ENCODE assay signal across 20 cellular contexts in genomic region chr10:4943821-4944220, GRCh38. TPM values are rescaled to one million over a fixed set of nuclear protein-coding genes. Genes with fewer than 3 reads are reported as not detected.
DNase-seq lines count a peak whose midpoint lies in the region; FAIRE-seq and TF ChIP-seq lines count a peak whose summit lies in the region.
"Had no signal": no experiment of that assay in that cellular context is flagged by ENCODE, and none has a peak within 500 bp of the region (broad histone marks: within the 10 kb centered on the region; RNA-seq: fewer than 3 reads in every experiment).

No MANE protein-coding gene starts in this region.

- H3K4me1 ChIP-seq in SJCRH30, result peaks cover 18% of the 10 kb centered on the region
- H3K4me1 ChIP-seq in esophagus squamous epithelium, result peaks cover 24 to 87% (median 53%) of the 10 kb centered on the region in 3 donors
- peaks cover 71% of the 10 kb centered on the region for H3K4me1 ChIP-seq in osteoblast (ENCODE audit: insufficient read depth, low read length)
- H3K4me1 ChIP-seq in tibial nerve, result peaks cover 0 to 63% (median 15%) of the 10 kb centered on the region in 4 donors
- no peaks in the 10 kb centered on the region for H3K4me1 ChIP-seq in trophoblast cell (ENCODE audit: control insufficient read depth in 1 of 2, insufficient read depth in 2 of 2, low read length in 2 of 2)

- 54 to 68% methylated on average over 2 of the region's 2 CpGs for WGBS in esophagus squamous epithelium, 2 donors
- WGBS in tibial nerve, 2 donors, result 22 to 28% methylated on average over 2 of the region's 2 CpGs
- no CpG with 5 or more reads among the region's 2 CpGs for WGBS in trophoblast cell (ENCODE audit: extremely low coverage, insufficient coverage, insufficient read length)

- no peak overlapping the region for H2BK12ac ChIP-seq in trophoblast cell (ENCODE audit: low read length)

- H3K4me2 ChIP-seq in osteoblast (ENCODE audit: insufficient read depth, low read length), result peak overlapping the region; percentile 11
- H3K4me2 ChIP-seq in trophoblast cell (ENCODE audit: low read length), result no peak overlapping the region
- H3K4me2 ChIP-seq: KMS-11 had no signal

- no peak overlapping the region for H4K91ac ChIP-seq in trophoblast cell (ENCODE audit: low read depth, low read length)

- no peak overlapping the region for H3K4ac ChIP-seq in trophoblast cell (ENCODE audit: low read depth, low read length)

- no peaks in the 10 kb centered on the region for H3K27me3 ChIP-seq in SJCRH30
- no peaks in the 10 kb centered on the region for H3K27me3 ChIP-seq in esophagus squamous epithelium
- no peaks in the 10 kb centered on the region for H3K27me3 ChIP-seq in osteoblast (ENCODE audit: insufficient read depth, low read length)
- no peaks in the 10 kb centered on the region for H3K27me3 ChIP-seq in tibial nerve
- H3K27me3 ChIP-seq in trophoblast cell (ENCODE audit: insufficient read depth, low read length), result no peaks in the 10 kb centered on the region
- H3K27me3 ChIP-seq: brain microvascular endothelial cell had no signal

- H2BK5ac ChIP-seq in trophoblast cell (ENCODE audit: low read depth, low read length, poor library complexity), result no peak overlapping the region

- TF ChIP-seq CTCF in esophagus squamous epithelium (IDR thresholded peaks at IDR 0.05) (no peak), osteoblast (IDR thresholded peaks at IDR 0.05; ENCODE audit: extremely low read depth, low read depth, low read length) (no peak), tibial nerve (IDR thresholded peaks at IDR 0.05) (no peak)

- no peak overlapping the region for H3K14ac ChIP-seq in trophoblast cell (ENCODE audit: low read length)

- no peak overlapping the region for H2BK120ac ChIP-seq in trophoblast cell (ENCODE audit: insufficient read depth, low read length, poor library complexity)

- H3K9me3 ChIP-seq in SJCRH30 (replicated peaks) (no peaks in the 10 kb centered on the region), esophagus squamous epithelium (no peaks in the 10 kb centered on the region), osteoblast (ENCODE audit: low read depth, low read length) (no peaks in the 10 kb centered on the region), tibial nerve (no peaks in the 10 kb centered on the region), trophoblast cell (ENCODE audit: insufficient read depth, low read depth, low read length) (no peaks in the 10 kb centered on the region)

- no peak overlapping the region for H3K18ac ChIP-seq in trophoblast cell (ENCODE audit: low read length)

- H3K4me3 ChIP-seq in SJCRH30, result no peak overlapping the region
- no peak overlapping the region for H3K4me3 ChIP-seq in esophagus squamous epithelium
- H3K4me3 ChIP-seq in osteoblast (ENCODE audit: insufficient read depth, low read length), result no peak overlapping the region
- no peak overlapping the region for H3K4me3 ChIP-seq in tibial nerve
- H3K4me3 ChIP-seq in trophoblast cell (ENCODE audit: low read depth, low read length), result no peak overlapping the region

- H3K36me3 ChIP-seq in SJCRH30 (no peaks in the 10 kb centered on the region), esophagus squamous epithelium (no peaks in the 10 kb centered on the region), osteoblast (ENCODE audit: insufficient read depth, low read length) (no peaks in the 10 kb centered on the region), tibial nerve (no peaks in the 10 kb centered on the region), trophoblast cell (ENCODE audit: control insufficient read depth in 1 of 2, insufficient read depth in 2 of 2, low read length in 2 of 2) (no peaks in the 10 kb centered on the region)
- H3K36me3 ChIP-seq: brain microvascular endothelial cell had no signal

- intact Hi-C loops in esophagus squamous epithelium (cut with DNase I), result no loop called here

- FAIRE-seq in GM12892 (lab: Jason Lieb, UNC), result no peak

- H3K79me2 ChIP-seq in osteoblast (ENCODE audit: insufficient read depth, low read length), result no peaks in the 10 kb centered on the region
- H3K79me2 ChIP-seq in trophoblast cell (ENCODE audit: control insufficient read depth, insufficient read depth, low read length, poor library complexity), result no peaks in the 10 kb centered on the region

- no peak overlapping the region for H4K12ac ChIP-seq in trophoblast cell (ENCODE audit: low read depth, low read length)

- no peak overlapping the region for H4K8ac ChIP-seq in trophoblast cell (ENCODE audit: low read depth, low read length)

- no peak overlapping the region for H3K9ac ChIP-seq in trophoblast cell (ENCODE audit: low read length)
- H3K9ac ChIP-seq: KMS-11 had no signal

- no peaks in the 10 kb centered on the region for H4K20me1 ChIP-seq in osteoblast (ENCODE audit: insufficient read depth, low read length)

- TF ChIP-seq EP300 in tibial nerve (IDR thresholded peaks at IDR 0.05), result no peak

- no peak overlapping the region for H3K23ac ChIP-seq in trophoblast cell (ENCODE audit: low read length)

- H3K79me1 ChIP-seq in trophoblast cell (ENCODE audit: low read length), result no peaks in the 10 kb centered on the region

- H2AFZ ChIP-seq in osteoblast (ENCODE audit: low read length) (peak overlapping the region; percentile 36), trophoblast cell (ENCODE audit: insufficient read depth, low read length, poor library complexity) (no peak overlapping the region)

- H3K27ac ChIP-seq in SJCRH30, result peak overlapping the region; percentile 67
- peak overlapping the region; percentile 10 to 88 (median 54) for H3K27ac ChIP-seq in esophagus squamous epithelium
- peak overlapping the region; percentile 82 for H3K27ac ChIP-seq in osteoblast (ENCODE audit: low read depth, low read length)
- peak overlapping the region in 3 of 4 donors; percentile 45 to 88 (median 65) for H3K27ac ChIP-seq in tibial nerve
- no peak overlapping the region for H3K27ac ChIP-seq in trophoblast cell (ENCODE audit: low read depth, low read length)
- H3K27ac ChIP-seq: brain microvascular endothelial cell, KMS-11 had no signal

- H2AK5ac ChIP-seq in trophoblast cell (ENCODE audit: low read length), result no peak overlapping the region

- TF ChIP-seq POLR2A in esophagus squamous epithelium (IDR thresholded peaks at IDR 0.05) (no peak), tibial nerve (IDR thresholded peaks at IDR 0.05) (no peak), GM12892 (IDR thresholded peaks at IDR 0.05; ENCODE audit: low read depth, low read length) (no peak)

- DNase-seq in SJCRH30 (peak; percentile 15 to 47), esophagus squamous epithelium (lab: John Stamatoyannopoulos, UW) (no peak), osteoblast (ENCODE audit: insufficient read length, low spot score, missing footprints) (peak; percentile 1), tibial nerve (ENCODE audit: low spot score in 2 of 2) (no peak), trophoblast cell (no peak), GM12892 (ENCODE audit: insufficient read length) (no peak), NCI-H345 treated with DMSO at 0.1 percent for 48 hours (lab: John Stamatoyannopoulos, UW; ENCODE audit: unreplicated experiment) (no peak)
- DNase-seq: activated CD4-positive, CD25-positive, alpha-beta regulatory T cell treated with anti-CD3 and anti-CD28 coated beads, Interleukin-2, amount 50 U/mL, for 72 hours; brain microvascular endothelial cell; CD8-positive, alpha-beta T cell; DMS53; left colon; NCI-H1092 treated with DMSO at 0.1 percent for 48 hours; NCI-H2029 treated with DMSO at 0.1 percent for 48 hours; NCI-H510A treated with DMSO at 0.1 percent for 48 hours; RPMI8226; stimulated activated CD4-positive, alpha-beta T cell treated with anti-CD3 and anti-CD28 coated beads, Interleukin-1b, Interleukin-23, amount 100 ng/mL, for 48 hours had no signal

RNA-seq across cellular contexts. Expression of gene AKR1C1, which starts 19.4 kb away (rescaled TPM):
- total RNA-seq in SJCRH30 (2014; rRNA removed; shearing (Covaris generic)), result 2.7 and 3.6 TPM in 2 replicates
- total RNA-seq in esophagus squamous epithelium, result 100 to 1,000 TPM; 166 to 232 (median 195) TPM
- total RNA-seq in osteoblast, result 108 and 140 TPM in 2 replicates
- total RNA-seq in tibial nerve, result 10 to 100 TPM; 47.1 to 94.8 (median 77.5) TPM
- polyA plus RNA-seq in trophoblast cell (2013), result 2.4 and 3.0 TPM in 2 replicates
- 0.51 TPM for polyA plus RNA-seq in GM12892 (2012; ENCODE audit: missing spikeins)

RNA-seq across cellular contexts. Expression of gene AKR1C2, which starts 59.8 kb away (rescaled TPM):
- total RNA-seq in SJCRH30 (2014; rRNA removed; shearing (Covaris generic)), result 3.0 and 3.1 TPM in 2 replicates
- 100 to 1,000 TPM; 133 to 686 (median 378) TPM for total RNA-seq in esophagus squamous epithelium
- 38.6 and 46.0 TPM in 2 replicates for total RNA-seq in osteoblast
- total RNA-seq in tibial nerve, result 10 to 100 TPM; 24.7 to 52.2 (median 39.6) TPM
- polyA plus RNA-seq in trophoblast cell (2013), result 1.00 and 1.1 TPM in 2 replicates
- not detected for polyA plus RNA-seq in GM12892 (2012; ENCODE audit: missing spikeins)
- total RNA-seq: activated CD8-positive, alpha-beta memory T cell treated with anti-CD3 and anti-CD28 coated beads for 36 hours; activated naive CD4-positive, alpha-beta T cell treated with anti-CD3 and anti-CD28 coated beads, Interleukin-2, amount 50 U/mL, for 72 hours; CD8-positive, alpha-beta T cell had no signal

Comparison
In these comparisons a context has a peak if more than half of its experiments do, and no peak if none do; other contexts are left out.
1. DNase-seq: peak in SJCRH30 (2 of 2) and osteoblast (single experiment); none in esophagus squamous epithelium (single experiment), tibial nerve (0 of 2), trophoblast cell (0 of 2), GM12892 (single experiment) and NCI-H345 treated with DMSO at 0.1 percent for 48 hours (single experiment).
2. RNA of gene AKR1C1, which starts 19.4 kb away (total RNA-seq): 166 to 232 TPM in esophagus squamous epithelium, 108 to 140 TPM in osteoblast and 47.1 to 94.8 TPM in tibial nerve; 2.7 to 3.6 TPM in SJCRH30; every median in the first group is over 10 times any median in the second.